In the genomic region with DNA sequence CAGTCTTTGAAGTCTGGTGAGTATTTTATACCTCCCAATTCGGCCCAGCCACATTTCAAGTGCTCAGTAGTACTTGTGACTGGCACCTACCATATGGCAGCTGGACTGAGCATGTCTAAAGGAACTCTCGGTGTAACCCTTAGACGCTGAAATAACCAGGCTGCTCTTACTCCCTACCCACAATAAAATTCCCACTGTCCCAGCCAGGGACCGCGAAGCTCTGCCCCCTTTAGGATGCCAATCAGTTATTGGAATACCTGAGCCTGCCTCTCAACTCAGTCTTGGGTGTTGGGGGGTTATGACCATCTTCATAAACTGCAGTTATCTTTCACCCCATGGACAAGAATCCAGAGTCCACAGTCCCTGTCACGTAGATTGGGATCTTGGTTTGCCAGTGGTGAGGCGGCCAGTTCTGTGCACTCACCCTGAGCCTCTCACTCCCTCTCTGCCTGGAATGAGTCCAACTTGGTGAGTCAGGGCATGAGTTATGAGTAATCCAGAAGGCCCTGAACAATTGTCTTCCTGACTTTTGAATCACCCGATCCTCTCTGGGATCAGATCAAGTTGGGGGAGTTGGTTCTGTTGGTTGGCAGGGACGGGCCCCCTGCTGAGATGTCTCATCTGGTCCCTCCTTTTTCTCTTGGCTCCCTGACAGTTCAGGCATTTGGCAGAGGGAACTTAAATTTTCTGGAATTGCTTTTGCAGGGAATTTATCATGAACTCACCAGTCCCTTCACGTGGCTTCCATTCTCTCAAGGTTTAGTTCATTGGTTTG, we compare ENCODE assay signal across 8 cellular contexts.
DNase-seq lines count a peak whose midpoint lies in the region; ATAC-seq and TF ChIP-seq lines count a peak whose summit lies in the region.

No MANE protein-coding gene starts in this region.

- ATAC-seq in lung (ENCODE audit: insufficient read depth, low FRiP score): peak; percentile 82
- ATAC-seq in aorta (ENCODE audit: low FRiP score): peak; percentile 89
- no peak for ATAC-seq in HG02642 (IDR thresholded peaks at IDR 0.05; ENCODE audit: poor library complexity, unreplicated experiment)
- ATAC-seq in HG03354 (IDR thresholded peaks at IDR 0.05; ENCODE audit: poor library complexity, severe bottlenecking, unreplicated experiment): no peak

- H3K4me1 ChIP-seq in lung (ENCODE audit: control insufficient read depth in 2 of 2, insufficient read depth in 2 of 2, low read length in 2 of 2) (peaks cover 0 to 8% of the 10 kb centered on the region in 2 donors), aorta (ENCODE audit: control insufficient read depth in 1 of 2, insufficient read depth in 2 of 2, low read length in 2 of 2) (peaks cover 0 to 6% of the 10 kb centered on the region in 2 donors)

- H3K27ac ChIP-seq in lung (ENCODE audit: low read depth in 1 of 2, low read length in 1 of 2) (peak overlapping the region in 1 of 2 donors; percentile 55), aorta (ENCODE audit: low read depth in 1 of 2, low read length in 2 of 2) (peak overlapping the region in 1 of 2 donors; percentile 7)

- H3K4me3 ChIP-seq in lung (no peak overlapping the region), aorta (ENCODE audit: low read length in 2 of 2) (no peak overlapping the region)

- CTCF ChIA-PET in activated naive CD4-positive, alpha-beta T cell treated with anti-CD3 and anti-CD28 coated beads, Interleukin-2, amount 10 ng/mL, durations not matched to agents 7 days and 5 days (lab: Charles Lee): no interaction called here

- H3K36me3 ChIP-seq in lung (ENCODE audit: control insufficient read depth in 2 of 2, insufficient read depth in 2 of 2, low read length in 2 of 2): no peaks in the 10 kb centered on the region
- no peaks in the 10 kb centered on the region for H3K36me3 ChIP-seq in aorta (ENCODE audit: control insufficient read depth in 1 of 2, insufficient read depth in 2 of 2, low read length in 1 of 2)

- peaks cover 16% of the 10 kb centered on the region for H3K9me3 Mint-ChIP-seq in chondrocyte (ENCODE audit: low read depth)
- H3K9me3 Mint-ChIP-seq in activated naive CD4-positive, alpha-beta T cell treated with anti-CD3 and anti-CD28 coated beads, Interleukin-2, amount 10 ng/mL, durations not matched to agents 7 days and 5 days: peaks cover 6% of the 10 kb centered on the region

- H3K4me1 Mint-ChIP-seq in chondrocyte (ENCODE audit: low read depth): peaks cover 16% of the 10 kb centered on the region
- no peaks in the 10 kb centered on the region for H3K4me1 Mint-ChIP-seq in activated naive CD4-positive, alpha-beta T cell treated with anti-CD3 and anti-CD28 coated beads, Interleukin-2, amount 10 ng/mL, durations not matched to agents 7 days and 5 days

- 64 to 85% methylated on average over 10 of the region's 10 CpGs for WGBS in lung, 2 donors
- 41 to 43% methylated on average over 10 of the region's 10 CpGs for WGBS in aorta, 2 donors

- DNase-seq in GM04504 (ENCODE audit: low read depth) (peak; percentile 100), NCI-H2029 (lab: John Stamatoyannopoulos, UW) (peak; percentile 82), chondrocyte (ENCODE audit: low spot score) (no peak), lung (ENCODE audit: low spot score) (peak; percentile 89), aorta (peak; percentile 84 to 89)
- DNase-seq in activated naive CD4-positive, alpha-beta T cell treated with anti-CD3 and anti-CD28 coated beads, Interleukin-2, amount 10 ng/mL, durations not matched to agents 7 days and 5 days: no peak

- peak; percentile 24 for TF ChIP-seq CTCF in chondrocyte (IDR thresholded peaks at IDR 0.05)
- no peak for TF ChIP-seq CTCF in lung (IDR thresholded peaks at IDR 0.05; ENCODE audit: control extremely low read depth, extremely low read depth)

- H3K9me3 ChIP-seq in lung (ENCODE audit: control insufficient read depth in 2 of 2, insufficient read depth in 1 of 2, low read length in 1 of 2): peaks cover 0 to 2% of the 10 kb centered on the region in 2 donors
- H3K9me3 ChIP-seq in aorta (ENCODE audit: control insufficient read depth, low read length): peaks cover 1% of the 10 kb centered on the region

- no peaks in the 10 kb centered on the region for H3K27me3 ChIP-seq in lung (ENCODE audit: control insufficient read depth, insufficient read depth)
- no peaks in the 10 kb centered on the region for H3K27me3 ChIP-seq in aorta (ENCODE audit: control insufficient read depth in 1 of 2, insufficient read depth in 2 of 2, low read length in 1 of 2)

- H3K27ac Mint-ChIP-seq in chondrocyte (ENCODE audit: unreplicated experiment): peak overlapping the region; percentile 92
- no peak overlapping the region for H3K27ac Mint-ChIP-seq in activated naive CD4-positive, alpha-beta T cell treated with anti-CD3 and anti-CD28 coated beads, Interleukin-2, amount 10 ng/mL, durations not matched to agents 7 days and 5 days

- H3K4me3 Mint-ChIP-seq in chondrocyte (ENCODE audit: unreplicated experiment): no peak overlapping the region
- no peak overlapping the region for H3K4me3 Mint-ChIP-seq in activated naive CD4-positive, alpha-beta T cell treated with anti-CD3 and anti-CD28 coated beads, Interleukin-2, amount 10 ng/mL, durations not matched to agents 7 days and 5 days

- intact Hi-C loops in aorta (cut with DNase I): no loop called here

- no peaks in the 10 kb centered on the region for H3K36me3 Mint-ChIP-seq in chondrocyte (ENCODE audit: low read depth)
- H3K36me3 Mint-ChIP-seq in activated naive CD4-positive, alpha-beta T cell treated with anti-CD3 and anti-CD28 coated beads, Interleukin-2, amount 10 ng/mL, durations not matched to agents 7 days and 5 days: no peaks in the 10 kb centered on the region

- H3K27me3 Mint-ChIP-seq in chondrocyte (ENCODE audit: low read depth): no peaks in the 10 kb centered on the region
- H3K27me3 Mint-ChIP-seq in activated naive CD4-positive, alpha-beta T cell treated with anti-CD3 and anti-CD28 coated beads, Interleukin-2, amount 10 ng/mL, durations not matched to agents 7 days and 5 days: no peaks in the 10 kb centered on the region

Comparison
In these comparisons a context has a peak if more than half of its experiments do, and no peak if none do; other contexts are left out.
1. DNase-seq: peak in GM04504 (single experiment), NCI-H2029 (single experiment), lung (single experiment) and aorta (2 of 2); none in chondrocyte (single experiment) and activated naive CD4-positive, alpha-beta T cell treated with anti-CD3 and anti-CD28 coated beads, Interleukin-2, amount 10 ng/mL, durations not matched to agents 7 days and 5 days (single experiment).
2. ATAC-seq: peak in lung (single experiment) and aorta (single experiment); none in HG02642 (single experiment) and HG03354 (single experiment).